In genomic region chr1:210323957-210324356, GRCh38 we compare ENCODE assay signal across 29 cellular contexts.
"Had no signal": no experiment of that assay in that cellular context is flagged by ENCODE, and none has a peak within 500 bp of the region (broad histone marks: within the 10 kb centered on the region; RNA-seq: fewer than 3 reads in every experiment).

No MANE protein-coding gene starts in this region.

- ATAC-seq: activated CD4-positive, alpha-beta T cell treated with anti-CD3 and anti-CD28 coated beads for 36 hours; activated CD4-positive, CD25-positive, alpha-beta regulatory T cell treated with anti-CD3 and anti-CD28 coated beads, Interleukin-2, amount 50 U/mL, for 24 hours; activated CD8-positive, alpha-beta T cell treated with anti-CD3 and anti-CD28 coated beads, Interleukin-2, amount 10 ng/mL, durations not matched to agents 7 days and 5 days; activated naive CD4-positive, alpha-beta T cell treated with anti-CD3 and anti-CD28 coated beads, Interleukin-2, amount 50 U/mL, for 72 hours; PC-3; WTC11 had no signal

- DNase-seq: activated CD4-positive, alpha-beta T cell treated with anti-CD3 and anti-CD28 coated beads for 36 hours; activated CD4-positive, alpha-beta T cell treated with anti-CD3 and anti-CD28 coated beads, Interleukin-2, amount 10 ng/mL, durations not matched to agents 7 days and 5 days; activated CD4-positive, alpha-beta T cell treated with anti-CD3 and anti-CD28 coated beads, Interleukin-2, amount 50 U/mL, for 48 hours; activated CD8-positive, alpha-beta T cell treated with anti-CD3 and anti-CD28 coated beads, Interleukin-2, amount 10 ng/mL, durations not matched to agents 7 days and 5 days; activated gamma-delta T cell; activated naive CD4-positive, alpha-beta T cell treated with anti-CD3 and anti-CD28 coated beads for 36 hours; activated T-cell treated with anti-CD3 and anti-CD28 coated beads, Interleukin-2, amount 50 U/mL, for 24 hours; adrenal gland; anterior cingulate cortex; caudate nucleus; cerebellar nuclear complex; NCI-H1092 treated with DMSO at 0.1 percent for 48 hours; NCI-H1417; NCI-H1930; NCI-H2081 treated with DMSO at 0.1 percent for 48 hours; NCI-H345; NCI-H510A; NCI-H526; NCI-H748 treated with DMSO at 0.1 percent for 48 hours; NK-92 treated with Interleukin-12 subunit alpha and Interleukin-12 subunit beta, amount 100 ng/mL, for 24 hours; PC-3; Peyer's patch; RPMI8226; SHP77 treated with DMSO at 0.1 percent for 48 hours; SK-N-SH had no signal

- FAIRE-seq: bronchial epithelial cell had no signal
